ENCODE assay signal across 9 cellular contexts in genomic region chr22:46537221-46537945, GRCh38. TPM values are rescaled to one million over a fixed set of nuclear protein-coding genes. Genes with fewer than 3 reads are reported as not detected.
DNase-seq lines count a peak whose midpoint lies in the region; ATAC-seq and TF ChIP-seq lines count a peak whose summit lies in the region.
"Had no signal": no experiment of that assay in that cellular context is flagged by ENCODE, and none has a peak within 500 bp of the region (broad histone marks: within the 10 kb centered on the region; RNA-seq: fewer than 3 reads in every experiment).

Gene CELSR1, minus strand, starts transcription at chr22:46537620. Its CDS starts 450 bp downstream, at chr22:46537170.

- no peaks in the 10 kb centered on the region for H3K36me3 Mint-ChIP-seq in CD8-positive, alpha-beta T cell
- H3K36me3 Mint-ChIP-seq in activated naive CD8-positive, alpha-beta T cell treated with anti-CD3 and anti-CD28 coated beads for 36 hours: no peaks in the 10 kb centered on the region

- no peaks in the 10 kb centered on the region for H3K36me3 ChIP-seq in CD8-positive, alpha-beta T cell (ENCODE audit: insufficient read depth, low read length)
- H3K36me3 ChIP-seq in HUES64 (ENCODE audit: insufficient read depth, low read length) (peaks cover 17% of the 10 kb centered on the region), iPS DF 6.9 (ENCODE audit: control insufficient read depth, insufficient read depth, low read length) (peaks cover 2% of the 10 kb centered on the region; the same call in 1 of the 2 replicates)

- H3K4me3 Mint-ChIP-seq in CD8-positive, alpha-beta T cell: peak within 1 kb of the TSS; percentile 29
- H3K4me3 Mint-ChIP-seq in activated naive CD8-positive, alpha-beta T cell treated with anti-CD3 and anti-CD28 coated beads for 36 hours: no peak within 1 kb of the TSS

- H3K4me3 ChIP-seq in CD8-positive, alpha-beta T cell (ENCODE audit: low read depth, low read length): no peak within 1 kb of the TSS
- H3K4me3 ChIP-seq in HUES64 (ENCODE audit: low read length): peak within 1 kb of the TSS; percentile 62
- peak within 1 kb of the TSS; percentile 50; the same call in 1 of the 2 replicates for H3K4me3 ChIP-seq in iPS DF 6.9 (ENCODE audit: low read length)
- H3K4me3 ChIP-seq: K562 had no signal

- no peak for DNase-seq in CD8-positive, alpha-beta T cell
- peak; percentile 29 for DNase-seq in activated naive CD8-positive, alpha-beta T cell treated with anti-CD3 and anti-CD28 coated beads for 36 hours
- no peak for DNase-seq in iPS DF 6.9 (ENCODE audit: low read depth, low spot score)
- peak; percentile 15 to 32 for DNase-seq in stimulated activated CD4-positive, alpha-beta T cell treated with anti-CD3 and anti-CD28 coated beads, Interleukin-4, amount 100 ng/mL, for 4 hours

- peaks cover 7% of the 10 kb centered on the region for H3K4me1 Mint-ChIP-seq in CD8-positive, alpha-beta T cell (ENCODE audit: low read depth)
- H3K4me1 Mint-ChIP-seq in activated naive CD8-positive, alpha-beta T cell treated with anti-CD3 and anti-CD28 coated beads for 36 hours: peaks cover 10% of the 10 kb centered on the region

- under 1% methylated on average over 102 of the region's 102 CpGs for WGBS in HUES64
- no CpG with 5 or more reads among the region's 102 CpGs for WGBS in iPS DF 6.9 (ENCODE audit: insufficient coverage, insufficient read length)

- no peaks in the 10 kb centered on the region for H3K9me3 ChIP-seq in CD8-positive, alpha-beta T cell (ENCODE audit: low read length)
- no peaks in the 10 kb centered on the region for H3K9me3 ChIP-seq in HUES64 (ENCODE audit: insufficient read depth, low read depth, low read length)
- H3K9me3 ChIP-seq in iPS DF 6.9 (ENCODE audit: control insufficient read depth, insufficient read depth, low read length): no peaks in the 10 kb centered on the region

- H3K27ac ChIP-seq in CD8-positive, alpha-beta T cell (ENCODE audit: low read depth, low read length): no peak within 1 kb of the TSS
- H3K27ac ChIP-seq in HUES64 (ENCODE audit: low read depth, low read length): no peak within 1 kb of the TSS
- no peak within 1 kb of the TSS for H3K27ac ChIP-seq in iPS DF 6.9 (ENCODE audit: low read length)

- POLR2A ChIA-PET in CD8-positive, alpha-beta T cell (lab: Charles Lee): no interaction called here

- no peaks in the 10 kb centered on the region for H3K9me3 Mint-ChIP-seq in CD8-positive, alpha-beta T cell
- no peaks in the 10 kb centered on the region for H3K9me3 Mint-ChIP-seq in activated naive CD8-positive, alpha-beta T cell treated with anti-CD3 and anti-CD28 coated beads for 36 hours

- no peak within 1 kb of the TSS for H3K27ac Mint-ChIP-seq in CD8-positive, alpha-beta T cell
- H3K27ac Mint-ChIP-seq in activated naive CD8-positive, alpha-beta T cell treated with anti-CD3 and anti-CD28 coated beads for 36 hours: no peak within 1 kb of the TSS

- TF ChIP-seq CTCF in CD8-positive, alpha-beta T cell (IDR thresholded peaks at IDR 0.05): no peak

- peaks cover 43% of the 10 kb centered on the region for H3K27me3 Mint-ChIP-seq in CD8-positive, alpha-beta T cell (ENCODE audit: low read depth)
- peaks cover 61% of the 10 kb centered on the region for H3K27me3 Mint-ChIP-seq in activated naive CD8-positive, alpha-beta T cell treated with anti-CD3 and anti-CD28 coated beads for 36 hours

- ATAC-seq in CD8-positive, alpha-beta T cell: peak; percentile 21
- ATAC-seq in HG02623 (IDR thresholded peaks at IDR 0.05; ENCODE audit: unreplicated experiment) (no peak), HG02852 (IDR thresholded peaks at IDR 0.05; ENCODE audit: unreplicated experiment) (no peak), HG03135 (IDR thresholded peaks at IDR 0.05; ENCODE audit: unreplicated experiment) (no peak)
- ATAC-seq: K562 had no signal

- H3K9ac ChIP-seq in HUES64 (ENCODE audit: low read depth, low read length): peak within 1 kb of the TSS; percentile 66

- peaks cover 5% of the 10 kb centered on the region for H3K27me3 ChIP-seq in CD8-positive, alpha-beta T cell (ENCODE audit: insufficient read depth, low read length)
- H3K27me3 ChIP-seq in HUES64 (ENCODE audit: insufficient read depth, low read length): peaks cover 44% of the 10 kb centered on the region
- peaks cover 14% of the 10 kb centered on the region; the same call in 1 of the 2 replicates for H3K27me3 ChIP-seq in iPS DF 6.9 (ENCODE audit: control insufficient read depth, insufficient read depth, low read length)

- H3K4me1 ChIP-seq in CD8-positive, alpha-beta T cell (ENCODE audit: insufficient read depth, low read length): no peaks in the 10 kb centered on the region
- H3K4me1 ChIP-seq in HUES64 (ENCODE audit: insufficient read depth, low read length) (no peaks in the 10 kb centered on the region), iPS DF 6.9 (ENCODE audit: control insufficient read depth, insufficient read depth, low read length) (no peaks in the 10 kb centered on the region)

- CTCF ChIA-PET in CD8-positive, alpha-beta T cell (lab: Charles Lee): interaction anchor here (1.2 to 1.4 kb wide), 2 partner anchors 169 to 170 kb away, joined by 3 to 5 read pairs; no protein-coding TSS in a partner anchor

- intact Hi-C loops in CD8-positive, alpha-beta T cell (cut with DNase I, micrococcal nuclease): no loop called here

RNA-seq across cellular contexts. Expression of gene CELSR1, which starts in this region (rescaled TPM):
- 1 to 10 TPM in 1 of 2 experiments, under 1 TPM in 1; 0.92 to 1.0 TPM for total RNA-seq in CD8-positive, alpha-beta T cell
- 9.0 TPM for polyA plus RNA-seq in HUES64 (2013, experiment 1 of 2)
- polyA plus RNA-seq in HUES64 (2013, experiment 2 of 2): 10.1 TPM
- total RNA-seq in activated naive CD8-positive, alpha-beta T cell treated with anti-CD3 and anti-CD28 coated beads for 36 hours: under 1 TPM; 0.04 to 0.14 TPM

Comparison
In these comparisons a context has a peak if more than half of its experiments do, and no peak if none do; other contexts are left out.
1. Peak in DNase-seq in activated naive CD8-positive, alpha-beta T cell treated with anti-CD3 and anti-CD28 coated beads for 36 hours; RNA of the gene not detected or under 1 TPM.
2. DNase-seq: peak in stimulated activated CD4-positive, alpha-beta T cell treated with anti-CD3 and anti-CD28 coated beads, Interleukin-4, amount 100 ng/mL, for 4 hours (2 of 2); none in CD8-positive, alpha-beta T cell (0 of 7) and iPS DF 6.9 (single experiment).